Comparison of ENCODE assay signal across 8 cellular contexts in genomic region chr11:59556883-59557205, GRCh38. TPM values are rescaled to one million over a fixed set of nuclear protein-coding genes. Genes with fewer than 3 reads are reported as not detected.
DNase-seq lines count a peak whose midpoint lies in the region; ATAC-seq and TF ChIP-seq lines count a peak whose summit lies in the region.

No MANE protein-coding gene starts in this region.

- peaks cover 3 to 9% of the 10 kb centered on the region in 2 donors for H3K36me3 Mint-ChIP-seq in stimulated activated naive B cell treated with anti-CD40 and anti-IgM and Interleukin-4, amounts not matched to agents 10 μg/mL and 1 μg/mL and 100 μg/mL, for 72 hours

- ATAC-seq in HG02642 (IDR thresholded peaks at IDR 0.05; ENCODE audit: poor library complexity, unreplicated experiment) = peak; percentile 9
- peak in 1 of 2 donors; percentile 22 for ATAC-seq in stimulated activated naive B cell treated with anti-CD40 and anti-IgM and Interleukin-4, amounts not matched to agents 10 μg/mL and 1 μg/mL and 100 μg/mL, for 72 hours (replicated peaks)
- ATAC-seq in omental fat pad (ENCODE audit: low FRiP score) = no peak

- peak overlapping the region; percentile 94 for H3K27ac Mint-ChIP-seq in stimulated activated naive B cell treated with anti-CD40 and anti-IgM and Interleukin-4, amounts not matched to agents 10 μg/mL and 1 μg/mL and 100 μg/mL, for 72 hours

- DNase-seq in Daoy (ENCODE audit: low read depth) = peak; percentile 40
- peak; percentile 67 for DNase-seq in SK-N-DZ (ENCODE audit: low spot score)
- DNase-seq in fibroblast of gingiva (ENCODE audit: low read depth) = peak; percentile 24
- DNase-seq in stimulated activated naive B cell treated with anti-CD40 and anti-IgM and Interleukin-4, amounts not matched to agents 10 μg/mL and 1 μg/mL and 100 μg/mL, for 72 hours = no peak
- no peak for DNase-seq in mucosa of gallbladder (ENCODE audit: low spot score)
- DNase-seq in GM20000 (ENCODE audit: low spot score) = no peak
- DNase-seq in omental fat pad (ENCODE audit: low spot score) = no peak

- no peak for TF ChIP-seq CTCF in GM20000 (IDR thresholded peaks at IDR 0.05; ENCODE audit: extremely low read depth, missing control alignments)
- TF ChIP-seq CTCF in omental fat pad (IDR thresholded peaks at IDR 0.05) = no peak

- H3K4me3 Mint-ChIP-seq in stimulated activated naive B cell treated with anti-CD40 and anti-IgM and Interleukin-4, amounts not matched to agents 10 μg/mL and 1 μg/mL and 100 μg/mL, for 72 hours = peak overlapping the region; percentile 80

- H3K4me1 Mint-ChIP-seq in stimulated activated naive B cell treated with anti-CD40 and anti-IgM and Interleukin-4, amounts not matched to agents 10 μg/mL and 1 μg/mL and 100 μg/mL, for 72 hours = peaks cover 33 to 53% of the 10 kb centered on the region in 2 donors

- H3K27me3 Mint-ChIP-seq in stimulated activated naive B cell treated with anti-CD40 and anti-IgM and Interleukin-4, amounts not matched to agents 10 μg/mL and 1 μg/mL and 100 μg/mL, for 72 hours = peaks cover 7 to 16% of the 10 kb centered on the region in 2 donors

- peaks cover 0 to 4% of the 10 kb centered on the region in 2 donors for H3K9me3 Mint-ChIP-seq in stimulated activated naive B cell treated with anti-CD40 and anti-IgM and Interleukin-4, amounts not matched to agents 10 μg/mL and 1 μg/mL and 100 μg/mL, for 72 hours

RNA-seq across cellular contexts. Expression of gene OR4D9, which starts 45.5 kb away (rescaled TPM):
- total RNA-seq in Daoy (2014; rRNA removed; shearing (Covaris generic)) = not detected in 2 replicates
- polyA plus RNA-seq in SK-N-DZ (2014; cell fraction: cytosol; rRNA removed) = not detected in 2 replicates
- polyA plus RNA-seq in SK-N-DZ (2014; cell fraction: nucleus; rRNA removed) = not detected in 2 replicates
- total RNA-seq in mucosa of gallbladder (not detected), omental fat pad (not detected)

RNA-seq across cellular contexts. Expression of gene OR4D11, which starts 53.5 kb away (rescaled TPM):
- not detected in 2 replicates for total RNA-seq in Daoy (2014; rRNA removed; shearing (Covaris generic))
- not detected in 2 replicates for polyA plus RNA-seq in SK-N-DZ (2014; cell fraction: cytosol; rRNA removed)
- not detected in 2 replicates for polyA plus RNA-seq in SK-N-DZ (2014; cell fraction: nucleus; rRNA removed)
- not detected for total RNA-seq in mucosa of gallbladder
- total RNA-seq in omental fat pad = not detected

RNA-seq across cellular contexts. Expression of gene OSBP, which starts 58.7 kb away (rescaled TPM):
- 21.5 and 23.0 TPM in 2 replicates for total RNA-seq in Daoy (2014; rRNA removed; shearing (Covaris generic))
- polyA plus RNA-seq in SK-N-DZ (2014; cell fraction: cytosol; rRNA removed) = 11.7 and 12.2 TPM in 2 replicates
- polyA plus RNA-seq in SK-N-DZ (2014; cell fraction: nucleus; rRNA removed) = 10.2 and 20.3 TPM in 2 replicates
- 63.4 TPM for total RNA-seq in mucosa of gallbladder
- 10 to 100 TPM; 33.7 to 46.3 (median 35.1) TPM for total RNA-seq in omental fat pad

Comparison
In these comparisons a context has a peak if more than half of its experiments do, and no peak if none do; other contexts are left out.
1. DNase-seq: peak in Daoy (single experiment), SK-N-DZ (single experiment) and fibroblast of gingiva (single experiment); none in stimulated activated naive B cell treated with anti-CD40 and anti-IgM and Interleukin-4, amounts not matched to agents 10 μg/mL and 1 μg/mL and 100 μg/mL, for 72 hours (single experiment), mucosa of gallbladder (single experiment), GM20000 (single experiment) and omental fat pad (single experiment).